8 cellular contexts compared by ENCODE assay signal in genomic region chr1:15684468-15685283, GRCh38. TPM values are rescaled to one million over a fixed set of nuclear protein-coding genes. Genes with fewer than 3 reads are reported as not detected.
DNase-seq lines count a peak whose midpoint lies in the region; ATAC-seq, FAIRE-seq and TF ChIP-seq lines count a peak whose summit lies in the region.

No MANE protein-coding gene starts in this region.

- H2BK5ac ChIP-seq in mesenchymal stem cell (ENCODE audit: low read depth, low read length, poor library complexity, severe bottlenecking): no peak overlapping the region

- FAIRE-seq in HTR-8/SVneo (lab: Jason Lieb, UNC): no peak

- H3K9ac ChIP-seq in mesenchymal stem cell (ENCODE audit: low read length): peak overlapping the region; percentile 98

- peak overlapping the region; percentile 80 to 91 for H3K18ac ChIP-seq in mesenchymal stem cell (ENCODE audit: low read depth in 1 of 2, low read length in 2 of 2)

- ATAC-seq in thoracic aorta (ENCODE audit: insufficient number of reproducible peaks, low FRiP score, low read depth): no peak
- no peak for ATAC-seq in GM18861 (IDR thresholded peaks at IDR 0.05; ENCODE audit: unreplicated experiment)

- peaks cover 14% of the 10 kb centered on the region for H3K4me1 ChIP-seq in mesenchymal stem cell (ENCODE audit: control insufficient read depth, insufficient read depth, low read depth, low read length)
- H3K4me1 ChIP-seq in thoracic aorta (ENCODE audit: control insufficient read depth in 1 of 2, low read depth in 2 of 2): peaks cover 16 to 36% of the 10 kb centered on the region in 2 donors

- peak overlapping the region; percentile 98 for H2BK15ac ChIP-seq in mesenchymal stem cell (ENCODE audit: low read depth, poor library complexity, severe bottlenecking)

- TF ChIP-seq CTCF in thoracic aorta (IDR thresholded peaks at IDR 0.05): peak; percentile 23

- 3% methylated on average over 47 of the region's 72 CpGs for WGBS in mesenchymal stem cell

- H4K8ac ChIP-seq in mesenchymal stem cell (ENCODE audit: low read length): peak overlapping the region; percentile 99

- H3K36me3 ChIP-seq in mesenchymal stem cell (ENCODE audit: control insufficient read depth in 1 of 2, insufficient read depth in 2 of 2, low read depth in 1 of 2, low read length in 2 of 2) (peaks cover 6 to 15% of the 10 kb centered on the region in 2 experiments), thoracic aorta (no peaks in the 10 kb centered on the region)

- peak overlapping the region; percentile 39 to 94 for H3K14ac ChIP-seq in mesenchymal stem cell (ENCODE audit: low read length in 2 of 2)

- peak overlapping the region; percentile 43 to 80 for H3K23ac ChIP-seq in mesenchymal stem cell (ENCODE audit: low read length in 2 of 2)

- H2BK12ac ChIP-seq in mesenchymal stem cell (ENCODE audit: low read length in 2 of 2): no peak overlapping the region

- peak overlapping the region; percentile 29 for H4K91ac ChIP-seq in mesenchymal stem cell (ENCODE audit: low read length)

- peak overlapping the region; percentile 83 for H3K4me2 ChIP-seq in mesenchymal stem cell (ENCODE audit: low read length, poor library complexity, severe bottlenecking)

- H3K4ac ChIP-seq in mesenchymal stem cell (ENCODE audit: low read depth in 1 of 2, low read length in 2 of 2): peak overlapping the region; percentile 83 to 95

- peaks cover 8% of the 10 kb centered on the region for H3K79me1 ChIP-seq in mesenchymal stem cell (replicated peaks; ENCODE audit: low read length, poor library complexity, severe bottlenecking)

- H3K9me3 ChIP-seq in mesenchymal stem cell (ENCODE audit: control insufficient read depth, low read length) (no peaks in the 10 kb centered on the region), thoracic aorta (no peaks in the 10 kb centered on the region)

- DNase-seq in NCI-H345 (lab: John Stamatoyannopoulos, UW): peak; percentile 18
- DNase-seq in NCI-H345 treated with DMSO at 0.1 percent for 48 hours (lab: John Stamatoyannopoulos, UW; ENCODE audit: unreplicated experiment): no peak
- peak; percentile 39 for DNase-seq in HTR-8/SVneo (ENCODE audit: insufficient read length, low spot score)
- peak; percentile 21 to 22 for DNase-seq in activated CD4-positive, alpha-beta T cell treated with anti-CD3 and anti-CD28 coated beads for 4 hours
- DNase-seq in effector CD4-positive, alpha-beta T cell: peak; percentile 21
- peak; percentile 66 for DNase-seq in mesenchymal stem cell
- DNase-seq in thoracic aorta (ENCODE audit: low spot score): no peak

- H3K27ac ChIP-seq in mesenchymal stem cell (ENCODE audit: low read length, poor library complexity, severe bottlenecking): no peak overlapping the region
- H3K27ac ChIP-seq in thoracic aorta: peak overlapping the region; percentile 71 to 94

- H2AFZ ChIP-seq in mesenchymal stem cell (ENCODE audit: low read depth, low read length): no peak overlapping the region

- H3K27me3 ChIP-seq in mesenchymal stem cell (ENCODE audit: control insufficient read depth in 1 of 2, insufficient read depth in 1 of 2, low read length in 2 of 2) (no peaks in the 10 kb centered on the region), thoracic aorta (replicated peaks; ENCODE audit: insufficient read depth) (no peaks in the 10 kb centered on the region)

- H2AK5ac ChIP-seq in mesenchymal stem cell (ENCODE audit: low read length, severe bottlenecking): no peak overlapping the region

- H3K4me3 ChIP-seq in mesenchymal stem cell (ENCODE audit: insufficient read depth in 1 of 2, low read depth in 1 of 2, low read length in 2 of 2) (peak overlapping the region; percentile 83 to 98), thoracic aorta (peak overlapping the region; percentile 76)

- H2BK120ac ChIP-seq in mesenchymal stem cell (ENCODE audit: low read depth, low read length): peak overlapping the region; percentile 99

RNA-seq across cellular contexts. Expression of gene PLEKHM2, which starts 0.6 kb away (rescaled TPM):
- 54.6 TPM for polyA plus RNA-seq in mesenchymal stem cell (2013, experiment 1 of 2)
- 54.8 TPM for polyA plus RNA-seq in mesenchymal stem cell (2013, experiment 2 of 2)
- 10 to 100 TPM; 53.7 to 74.6 TPM for total RNA-seq in thoracic aorta

RNA-seq across cellular contexts. Expression of gene SLC25A34, which starts 51.4 kb away (rescaled TPM):
- polyA plus RNA-seq in mesenchymal stem cell (2013, experiment 1 of 2): 0.32 TPM
- polyA plus RNA-seq in mesenchymal stem cell (2013, experiment 2 of 2): 0.27 TPM
- total RNA-seq in thoracic aorta: 1 to 10 TPM; 2.4 to 7.5 TPM

RNA-seq across cellular contexts. Expression of gene TMEM82, which starts 57.6 kb away (rescaled TPM):
- not detected for polyA plus RNA-seq in mesenchymal stem cell (2013, experiment 1 of 2)
- not detected for polyA plus RNA-seq in mesenchymal stem cell (2013, experiment 2 of 2)
- not detected for total RNA-seq in thoracic aorta

Comparison
In these comparisons a context has a peak if more than half of its experiments do, and no peak if none do; other contexts are left out.
1. DNase-seq: peak in NCI-H345 (single experiment), HTR-8/SVneo (single experiment), activated CD4-positive, alpha-beta T cell treated with anti-CD3 and anti-CD28 coated beads for 4 hours (2 of 2), effector CD4-positive, alpha-beta T cell (single experiment) and mesenchymal stem cell (single experiment); none in NCI-H345 treated with DMSO at 0.1 percent for 48 hours (single experiment) and thoracic aorta (single experiment).